Comparison of ENCODE assay signal across 21 cellular contexts in genomic region chr22:25360411-25360810, GRCh38.
"Had no signal": no experiment of that assay in that cellular context is flagged by ENCODE, and none has a peak within 500 bp of the region (broad histone marks: within the 10 kb centered on the region; RNA-seq: fewer than 3 reads in every experiment).

No MANE protein-coding gene starts in this region.

- H3K27me3 ChIP-seq: esophagus muscularis mucosa, foreskin keratinocyte, heart right ventricle, right atrium auricular region, tibial nerve had no signal

- H2AFZ ChIP-seq: parathyroid adenoma had no signal

- H3K4me3 ChIP-seq: esophagus muscularis mucosa, heart right ventricle, left ventricle myocardium inferior, right atrium auricular region, tibial nerve had no signal

- H3K4me1 ChIP-seq: foreskin keratinocyte, parathyroid adenoma had no signal

- H3K9me3 Mint-ChIP-seq: dendritic cell treated with granulocyte-macrophage colony-stimulating factor and Interleukin-4, amounts not matched to agents 40 ng/mL and 50 ng/mL, for 4 days; naive thymus-derived CD4-positive, alpha-beta T cell; T-helper 2 cell treated with Interferon-gamma antibody and Interleukin-4, amounts not matched to agents 5 μg/mL and 100 μg/mL, for 36 hours had no signal

- DNase-seq: activated CD4-positive, alpha-beta T cell treated with anti-CD3 and anti-CD28 coated beads for 36 hours; activated CD4-positive, CD25-positive, alpha-beta regulatory T cell; activated CD8-positive, alpha-beta memory T cell treated with anti-CD3 and anti-CD28 coated beads, Interleukin-2, amount 10 ng/mL, durations not matched to agents 7 days and 5 days; activated CD8-positive, alpha-beta T cell treated with anti-CD3 and anti-CD28 coated beads, Interleukin-2, amount 10 ng/mL, durations not matched to agents 7 days and 5 days; activated naive CD4-positive, alpha-beta T cell; amniotic stem cell; central memory CD4-positive, alpha-beta T cell; foreskin keratinocyte; heart right ventricle; left ventricle myocardium inferior; mammary epithelial cell; midbrain; nucleus accumbens; stimulated activated naive CD4-positive, alpha-beta T cell had no signal

- H3K27ac Mint-ChIP-seq: activated CD4-positive, alpha-beta T cell treated with anti-CD3 and anti-CD28 coated beads for 36 hours; activated CD8-positive, alpha-beta memory T cell treated with anti-CD3 and anti-CD28 coated beads, Interleukin-2, amount 10 ng/mL, durations not matched to agents 7 days and 5 days; activated CD8-positive, alpha-beta T cell treated with anti-CD3 and anti-CD28 coated beads, Interleukin-2, amount 10 ng/mL, durations not matched to agents 7 days and 5 days; dendritic cell treated with granulocyte-macrophage colony-stimulating factor and Interleukin-4, amounts not matched to agents 40 ng/mL and 50 ng/mL, for 4 days; naive thymus-derived CD4-positive, alpha-beta T cell; T-helper 2 cell treated with Interferon-gamma antibody and Interleukin-4, amounts not matched to agents 5 μg/mL and 100 μg/mL, for 36 hours had no signal

- H3K4me3 Mint-ChIP-seq: activated CD4-positive, alpha-beta T cell treated with anti-CD3 and anti-CD28 coated beads for 36 hours; activated CD8-positive, alpha-beta memory T cell treated with anti-CD3 and anti-CD28 coated beads, Interleukin-2, amount 10 ng/mL, durations not matched to agents 7 days and 5 days; activated CD8-positive, alpha-beta T cell treated with anti-CD3 and anti-CD28 coated beads, Interleukin-2, amount 10 ng/mL, durations not matched to agents 7 days and 5 days; dendritic cell treated with granulocyte-macrophage colony-stimulating factor and Interleukin-4, amounts not matched to agents 40 ng/mL and 50 ng/mL, for 4 days; naive thymus-derived CD4-positive, alpha-beta T cell; T-helper 2 cell treated with Interferon-gamma antibody and Interleukin-4, amounts not matched to agents 5 μg/mL and 100 μg/mL, for 36 hours had no signal

- ATAC-seq: activated CD4-positive, alpha-beta T cell treated with anti-CD3 and anti-CD28 coated beads for 36 hours; activated CD8-positive, alpha-beta memory T cell treated with anti-CD3 and anti-CD28 coated beads, Interleukin-2, amount 10 ng/mL, durations not matched to agents 7 days and 5 days; activated CD8-positive, alpha-beta T cell treated with anti-CD3 and anti-CD28 coated beads, Interleukin-2, amount 10 ng/mL, durations not matched to agents 7 days and 5 days; foreskin keratinocyte; heart right ventricle; naive thymus-derived CD4-positive, alpha-beta T cell had no signal

- H3K27me3 Mint-ChIP-seq: activated CD4-positive, alpha-beta T cell treated with anti-CD3 and anti-CD28 coated beads for 36 hours; activated CD8-positive, alpha-beta memory T cell treated with anti-CD3 and anti-CD28 coated beads, Interleukin-2, amount 10 ng/mL, durations not matched to agents 7 days and 5 days; dendritic cell treated with granulocyte-macrophage colony-stimulating factor and Interleukin-4, amounts not matched to agents 40 ng/mL and 50 ng/mL, for 4 days; naive thymus-derived CD4-positive, alpha-beta T cell had no signal

- H3K9me3 ChIP-seq: esophagus muscularis mucosa, heart right ventricle, left ventricle myocardium inferior, right atrium auricular region, tibial nerve had no signal

- H3K27ac ChIP-seq: esophagus muscularis mucosa, foreskin keratinocyte, heart right ventricle, left ventricle myocardium inferior, parathyroid adenoma, right atrium auricular region, tibial nerve had no signal
